Comparison of ENCODE assay signal across 13 cellular contexts in the genomic region with DNA sequence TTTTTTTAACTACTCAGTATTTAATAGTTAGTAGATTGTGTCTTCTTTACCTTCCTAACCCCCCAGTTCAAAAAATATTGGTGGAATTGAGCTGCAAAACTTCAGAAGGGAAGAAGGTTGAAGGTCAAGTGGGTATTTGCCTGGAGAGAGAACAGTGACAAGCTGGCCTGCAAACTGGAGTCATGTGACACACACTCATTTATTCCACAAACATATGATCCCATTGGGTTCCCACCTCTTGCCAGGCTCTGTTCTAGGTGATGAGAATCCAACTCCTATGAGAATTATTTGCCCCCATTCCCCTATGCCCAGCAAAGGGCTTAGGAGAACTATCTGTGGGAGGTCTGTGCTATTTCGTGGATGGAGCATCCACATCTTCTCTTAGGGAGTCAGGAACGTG. TPM values are rescaled to one million over a fixed set of nuclear protein-coding genes. Genes with fewer than 3 reads are reported as not detected.
"Had no signal": no experiment of that assay in that cellular context is flagged by ENCODE, and none has a peak within 500 bp of the region (broad histone marks: within the 10 kb centered on the region; RNA-seq: fewer than 3 reads in every experiment).

No MANE protein-coding gene starts in this region.

- H3K27me3 Mint-ChIP-seq: stimulated activated memory B cell treated with anti-CD40 and anti-IgM and Interleukin-4, amounts not matched to agents 10 μg/mL and 1 μg/mL and 100 μg/mL, for 72 hours had no signal

- DNase-seq: activated CD4-positive, alpha-beta T cell treated with anti-CD3 and anti-CD28 coated beads for 48 hours; activated CD8-positive, alpha-beta memory T cell treated with anti-CD3 and anti-CD28 coated beads, Interleukin-2, amount 50 U/mL, for 48 hours; activated CD8-positive, alpha-beta T cell treated with anti-CD3 and anti-CD28 coated beads, Interleukin-2, amount 10 ng/mL, durations not matched to agents 7 days and 5 days; colonic mucosa; hypothalamus; retina; SK-N-SH; stimulated activated CD4-positive, alpha-beta T cell treated with anti-CD3 and anti-CD28 coated beads, Interleukin-1b, Interleukin-23, amount 100 ng/mL, for 48 hours; upper lobe of right lung had no signal

- H3K27ac Mint-ChIP-seq: activated CD8-positive, alpha-beta T cell treated with anti-CD3 and anti-CD28 coated beads, Interleukin-2, amount 10 ng/mL, durations not matched to agents 7 days and 5 days; stimulated activated memory B cell treated with anti-CD40 and anti-IgM and Interleukin-4, amounts not matched to agents 10 μg/mL and 1 μg/mL and 100 μg/mL, for 72 hours; WTC11 had no signal

- H3K27ac ChIP-seq: colonic mucosa, upper lobe of right lung had no signal

- ATAC-seq: activated CD8-positive, alpha-beta T cell treated with anti-CD3 and anti-CD28 coated beads, Interleukin-2, amount 10 ng/mL, durations not matched to agents 7 days and 5 days; left lobe of liver; stimulated activated memory B cell treated with anti-CD40 and anti-IgM and Interleukin-4, amounts not matched to agents 10 μg/mL and 1 μg/mL and 100 μg/mL, for 72 hours; upper lobe of right lung; WTC11 had no signal

- H3K36me3 Mint-ChIP-seq: WTC11 had no signal

- H3K9me3 ChIP-seq: colonic mucosa, SK-N-SH, upper lobe of right lung had no signal

- H3K27me3 ChIP-seq: colonic mucosa, upper lobe of right lung had no signal

- H3K36me3 ChIP-seq: colonic mucosa, upper lobe of right lung had no signal

- H3K4me1 ChIP-seq: colonic mucosa had no signal

- H3K4me3 ChIP-seq: colonic mucosa, upper lobe of right lung had no signal

- H3K4me2 ChIP-seq: SK-N-SH had no signal

- H3K4me3 Mint-ChIP-seq: activated CD8-positive, alpha-beta T cell treated with anti-CD3 and anti-CD28 coated beads, Interleukin-2, amount 10 ng/mL, durations not matched to agents 7 days and 5 days; stimulated activated memory B cell treated with anti-CD40 and anti-IgM and Interleukin-4, amounts not matched to agents 10 μg/mL and 1 μg/mL and 100 μg/mL, for 72 hours; WTC11 had no signal

- H3K9ac ChIP-seq: SK-N-SH had no signal

- H3K9me3 Mint-ChIP-seq: stimulated activated memory B cell treated with anti-CD40 and anti-IgM and Interleukin-4, amounts not matched to agents 10 μg/mL and 1 μg/mL and 100 μg/mL, for 72 hours; WTC11 had no signal

RNA-seq across cellular contexts. Expression of a gene that starts 30.7 kb away (rescaled TPM):
- total RNA-seq: activated CD8-positive, alpha-beta T cell treated with anti-CD3 and anti-CD28 coated beads, Interleukin-2, amount 10 ng/mL, durations not matched to agents 7 days and 5 days; colonic mucosa; left lobe of liver; T-helper 1 cell treated with Interleukin-12 subunit alpha and Interleukin-12 subunit beta and Interleukin-4 antibody, amounts not matched to agents 30 ng/mL and 1 ng/mL, for 36 hours; upper lobe of right lung had no signal

RNA-seq across cellular contexts. Expression of a gene that starts 55.6 kb away (rescaled TPM):
- total RNA-seq: activated CD8-positive, alpha-beta T cell treated with anti-CD3 and anti-CD28 coated beads, Interleukin-2, amount 10 ng/mL, durations not matched to agents 7 days and 5 days had no signal
